9 cellular contexts compared by ENCODE assay signal in genomic region chr3:21752749-21753347, GRCh38.
DNase-seq lines count a peak whose midpoint lies in the region; ATAC-seq lines count a peak whose summit lies in the region.
"Had no signal": no experiment of that assay in that cellular context is flagged by ENCODE, and none has a peak within 500 bp of the region (broad histone marks: within the 10 kb centered on the region; RNA-seq: fewer than 3 reads in every experiment).

No MANE protein-coding gene starts in this region.

- no peak overlapping the region for H3K27ac Mint-ChIP-seq in stimulated activated memory B cell treated with anti-CD40 and anti-IgM and Interleukin-4, amounts not matched to agents 10 μg/mL and 1 μg/mL and 100 μg/mL, for 72 hours
- H3K27ac Mint-ChIP-seq: B cell had no signal

- peak; percentile 30 for DNase-seq in NCI-H2171 treated with DMSO at 0.1 percent for 48 hours (lab: John Stamatoyannopoulos, UW)
- DNase-seq in NCI-H2171 (lab: John Stamatoyannopoulos, UW), result no peak
- DNase-seq in NCI-H446 (lab: John Stamatoyannopoulos, UW), result peak; percentile 28 to 80
- peak; percentile 52 for DNase-seq in dedifferentiated amniotic fluid mesenchymal stem cell (ENCODE audit: extremely low spot score)
- peak; percentile 34 for DNase-seq in midbrain (lab: John Stamatoyannopoulos, UW)
- DNase-seq in activated naive CD4-positive, alpha-beta T cell (lab: John Stamatoyannopoulos, UW), result no peak
- no peak for DNase-seq in NCI-H146 treated with DMSO at 0.1 percent for 48 hours (lab: John Stamatoyannopoulos, UW; ENCODE audit: unreplicated experiment)

- ATAC-seq in stimulated activated memory B cell treated with anti-CD40 and anti-IgM and Interleukin-4, amounts not matched to agents 10 μg/mL and 1 μg/mL and 100 μg/mL, for 72 hours, result no peak

- no peaks in the 10 kb centered on the region for H3K4me1 Mint-ChIP-seq in stimulated activated memory B cell treated with anti-CD40 and anti-IgM and Interleukin-4, amounts not matched to agents 10 μg/mL and 1 μg/mL and 100 μg/mL, for 72 hours
- H3K4me1 Mint-ChIP-seq: B cell had no signal

- no peak overlapping the region for H3K4me3 Mint-ChIP-seq in stimulated activated memory B cell treated with anti-CD40 and anti-IgM and Interleukin-4, amounts not matched to agents 10 μg/mL and 1 μg/mL and 100 μg/mL, for 72 hours
- H3K4me3 Mint-ChIP-seq: B cell had no signal

- H3K27me3 Mint-ChIP-seq in stimulated activated memory B cell treated with anti-CD40 and anti-IgM and Interleukin-4, amounts not matched to agents 10 μg/mL and 1 μg/mL and 100 μg/mL, for 72 hours, result no peaks in the 10 kb centered on the region

- peaks cover 7% of the 10 kb centered on the region for H3K9me3 Mint-ChIP-seq in stimulated activated memory B cell treated with anti-CD40 and anti-IgM and Interleukin-4, amounts not matched to agents 10 μg/mL and 1 μg/mL and 100 μg/mL, for 72 hours

- no peaks in the 10 kb centered on the region for H3K36me3 Mint-ChIP-seq in stimulated activated memory B cell treated with anti-CD40 and anti-IgM and Interleukin-4, amounts not matched to agents 10 μg/mL and 1 μg/mL and 100 μg/mL, for 72 hours

Comparison
In these comparisons a context has a peak if more than half of its experiments do, and no peak if none do; other contexts are left out.
1. DNase-seq: peak in NCI-H2171 treated with DMSO at 0.1 percent for 48 hours (single experiment), NCI-H446 (2 of 2), dedifferentiated amniotic fluid mesenchymal stem cell (single experiment) and midbrain (single experiment); none in NCI-H2171 (single experiment), activated naive CD4-positive, alpha-beta T cell (0 of 4) and NCI-H146 treated with DMSO at 0.1 percent for 48 hours (single experiment).